Comparison of ENCODE assay signal across 8 cellular contexts in genomic region chr3:39809995-39810595, GRCh38. TPM values are rescaled to one million over a fixed set of nuclear protein-coding genes. Genes with fewer than 3 reads are reported as not detected.
DNase-seq lines count a peak whose midpoint lies in the region; ATAC-seq and TF ChIP-seq lines count a peak whose summit lies in the region.

No MANE protein-coding gene starts in this region.

- intact Hi-C loops in spleen (cut with DNase I; ENCODE audit: low total_unique reads) = no loop called here

- 2 to 17% (median 2%) methylated on average over 6 to 48 of the region's 48 CpGs for WGBS in spleen, 5 donors

- no peak overlapping the region for H3K27ac ChIP-seq in ACC112 (ENCODE audit: low read depth, low read length)
- peak overlapping the region in 7 of 8 donors; percentile 51 to 80 (median 65) for H3K27ac ChIP-seq in spleen

- DNase-seq in spleen = peak; percentile 71
- no peak for DNase-seq in LoVo (ENCODE audit: low spot score)
- DNase-seq in effector CD8-positive, alpha-beta T cell (lab: John Stamatoyannopoulos, UW) = no peak

- no peak overlapping the region for H3K27ac Mint-ChIP-seq in activated T-helper 17 cell treated with anti-CD3 and anti-CD28 coated beads, Interleukin-2, amount 50 U/mL, for 72 hours

- TF ChIP-seq CTCF in spleen (IDR thresholded peaks at IDR 0.05 in 8 of 11, conservative IDR thresholded peaks at IDR 0.05 in 3 of 11) = no peak

- peaks cover 47% of the 10 kb centered on the region for H3K27me3 ChIP-seq in ACC112 (ENCODE audit: insufficient read depth, low read length)
- peaks cover 0 to 64% (median 16%) of the 10 kb centered on the region in 7 donors for H3K27me3 ChIP-seq in spleen (replicated peaks in 1 of 7)

- H3K9me3 ChIP-seq in iPS-18c (ENCODE audit: control insufficient read depth, insufficient read depth, low read length) (peaks cover 2% of the 10 kb centered on the region), spleen (no peaks in the 10 kb centered on the region)

- H3K36me3 ChIP-seq in ACC112 (ENCODE audit: insufficient read depth, low read length) (no peaks in the 10 kb centered on the region), spleen (no peaks in the 10 kb centered on the region)

- TF ChIP-seq POLR2A in spleen (IDR thresholded peaks at IDR 0.05) = no peak

- peaks cover 68% of the 10 kb centered on the region for H3K27me3 Mint-ChIP-seq in activated T-helper 17 cell treated with anti-CD3 and anti-CD28 coated beads, Interleukin-2, amount 50 U/mL, for 72 hours

- H3K4me1 ChIP-seq in ACC112 (ENCODE audit: control insufficient read depth, insufficient read depth, low read length, unreplicated experiment) (peaks cover 27% of the 10 kb centered on the region), spleen (peaks cover 3 to 27% (median 13%) of the 10 kb centered on the region in 6 donors)

- no peaks in the 10 kb centered on the region for H3K79me2 ChIP-seq in ACC112 (ENCODE audit: control insufficient read depth, insufficient read depth, low read length, unreplicated experiment)

- no peaks in the 10 kb centered on the region for H3K9me3 Mint-ChIP-seq in activated T-helper 17 cell treated with anti-CD3 and anti-CD28 coated beads, Interleukin-2, amount 50 U/mL, for 72 hours

- ATAC-seq in GM21447 (IDR thresholded peaks at IDR 0.05; ENCODE audit: unreplicated experiment) (peak; percentile 7), GM18502 (IDR thresholded peaks at IDR 0.05; ENCODE audit: poor library complexity, unreplicated experiment) (no peak)
- no peak for ATAC-seq in activated T-helper 17 cell treated with anti-CD3 and anti-CD28 coated beads, Interleukin-2, amount 50 U/mL, for 72 hours (replicated peaks)

- H3K4me3 Mint-ChIP-seq in activated T-helper 17 cell treated with anti-CD3 and anti-CD28 coated beads, Interleukin-2, amount 50 U/mL, for 72 hours = peak overlapping the region; percentile 62

- peaks cover 5% of the 10 kb centered on the region for H3K4me1 Mint-ChIP-seq in activated T-helper 17 cell treated with anti-CD3 and anti-CD28 coated beads, Interleukin-2, amount 50 U/mL, for 72 hours

- H3K4me3 ChIP-seq in ACC112 (ENCODE audit: low read depth, low read length) = peak overlapping the region; percentile 76
- H3K4me3 ChIP-seq in iPS-18c (ENCODE audit: insufficient read depth, low read depth, low read length) = peak overlapping the region; percentile 72
- H3K4me3 ChIP-seq in spleen = peak overlapping the region; percentile 44 to 73 (median 51)

- H3K36me3 Mint-ChIP-seq in activated T-helper 17 cell treated with anti-CD3 and anti-CD28 coated beads, Interleukin-2, amount 50 U/mL, for 72 hours (ENCODE audit: low read depth) = peaks cover 5% of the 10 kb centered on the region

- H2AFZ ChIP-seq in ACC112 (ENCODE audit: low read length, unreplicated experiment) = no peak overlapping the region

RNA-seq across cellular contexts. Expression of gene MYRIP, which starts 0.7 kb away (rescaled TPM):
- total RNA-seq in activated T-helper 17 cell treated with anti-CD3 and anti-CD28 coated beads, Interleukin-2, amount 50 U/mL, for 72 hours = not detected
- 10 to 100 TPM; 15.6 to 35.2 (median 17.3) TPM for total RNA-seq in spleen
- polyA plus RNA-seq in spleen = 1 to 10 TPM; 1.5 to 3.7 (median 1.8) TPM

Comparison
In these comparisons a context has a peak if more than half of its experiments do, and no peak if none do; other contexts are left out.
1. RNA of gene MYRIP, which starts 0.7 kb away (total RNA-seq): 15.6 to 35.2 TPM in spleen; not detected in activated T-helper 17 cell treated with anti-CD3 and anti-CD28 coated beads, Interleukin-2, amount 50 U/mL, for 72 hours; every median in the first group is over 10 times any median in the second.
2. Peak in every context shown above with its lines, with median percentiles within 50 percentile points of each other: H3K4me3 ChIP-seq.